Comparison of ENCODE assay signal across 24 cellular contexts in the genomic region with DNA sequence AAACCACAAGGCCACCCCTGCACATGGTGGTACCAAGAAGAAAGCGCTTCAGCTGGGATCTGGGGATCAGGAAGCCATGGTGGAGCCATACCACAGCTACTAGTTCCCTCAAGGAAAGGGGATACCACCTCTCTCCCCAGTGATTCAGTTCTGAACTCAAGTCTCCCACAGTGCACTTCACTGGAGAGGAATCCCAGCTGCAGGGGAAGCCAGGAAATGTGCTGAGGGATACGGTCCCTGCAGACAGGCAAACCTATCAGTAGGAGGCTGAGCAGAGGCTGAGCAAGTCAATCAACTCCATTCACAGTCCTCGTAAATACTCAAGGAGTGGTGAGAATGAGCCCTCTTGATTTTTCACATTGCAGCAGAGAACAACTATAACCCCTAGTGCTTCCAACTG. TPM values are rescaled to one million over a fixed set of nuclear protein-coding genes. Genes with fewer than 3 reads are reported as not detected.
DNase-seq lines count a peak whose midpoint lies in the region; ATAC-seq and TF ChIP-seq lines count a peak whose summit lies in the region.
"Had no signal": no experiment of that assay in that cellular context is flagged by ENCODE, and none has a peak within 500 bp of the region (broad histone marks: within the 10 kb centered on the region; RNA-seq: fewer than 3 reads in every experiment).

No MANE protein-coding gene starts in this region.

- 75% methylated on average over 3 of the region's 3 CpGs for WGBS in right cardiac atrium

- no peaks in the 10 kb centered on the region for H3K27me3 ChIP-seq in right atrium auricular region
- no peaks in the 10 kb centered on the region for H3K27me3 ChIP-seq in right cardiac atrium (ENCODE audit: control insufficient read depth, insufficient read depth)
- H3K27me3 ChIP-seq in lower lobe of right lung (ENCODE audit: low read depth): no peaks in the 10 kb centered on the region
- H3K27me3 ChIP-seq: BE2C; BLaER1 treated with 17β-estradiol and CSF1 and Interleukin-3, amounts not matched to agents 10 nM and 100 nM had no signal

- H3K4me1 ChIP-seq in right atrium auricular region (no peaks in the 10 kb centered on the region), right cardiac atrium (ENCODE audit: control insufficient read depth, insufficient read depth, low read length) (no peaks in the 10 kb centered on the region), lower lobe of right lung (no peaks in the 10 kb centered on the region)
- H3K4me1 ChIP-seq: A549, BE2C had no signal

- peak; percentile 21 for DNase-seq in right atrium auricular region (ENCODE audit: low spot score)
- no peak for DNase-seq in right cardiac atrium
- peak; percentile 59 for DNase-seq in islet precursor cell
- DNase-seq in putamen (ENCODE audit: low spot score): peak; percentile 30
- no peak for DNase-seq in lower lobe of right lung
- DNase-seq in stimulated activated naive CD4-positive, alpha-beta T cell (lab: John Stamatoyannopoulos, UW): no peak
- DNase-seq: 8988T; ACHN; AML-193; BE2C; CD4-positive, alpha-beta T cell; CD8-positive, alpha-beta memory T cell; DMS 273 treated with DMSO at 0.1 percent for 48 hours; DMS79; EL; GDM1; GM23248; H7; HCEC 1CT had no signal

- intact Hi-C loops in right cardiac atrium (cut with DNase I): no loop called here
- intact Hi-C loops in lower lobe of right lung (cut with DNase I): no loop called here

- peaks cover 26% of the 10 kb centered on the region for H3K36me3 ChIP-seq in right atrium auricular region
- peaks cover 51% of the 10 kb centered on the region for H3K36me3 ChIP-seq in lower lobe of right lung

- H3K4me3 ChIP-seq in right atrium auricular region (no peak overlapping the region), right cardiac atrium (ENCODE audit: low read length) (no peak overlapping the region), lower lobe of right lung (no peak overlapping the region)
- H3K4me3 ChIP-seq: A549; BLaER1 treated with 17β-estradiol and CSF1 and Interleukin-3, amounts not matched to agents 10 nM and 100 nM; GM12878; GM23248 had no signal

- no peaks in the 10 kb centered on the region for H3K9me3 ChIP-seq in right atrium auricular region
- H3K9me3 ChIP-seq in right cardiac atrium (ENCODE audit: control insufficient read depth, low read length): no peaks in the 10 kb centered on the region
- no peaks in the 10 kb centered on the region for H3K9me3 ChIP-seq in lower lobe of right lung
- H3K9me3 ChIP-seq: A549; BE2C; BLaER1 treated with 17β-estradiol and CSF1 and Interleukin-3, amounts not matched to agents 10 nM and 100 nM had no signal

- TF ChIP-seq CTCF in right atrium auricular region (IDR thresholded peaks at IDR 0.05) (no peak), lower lobe of right lung (IDR thresholded peaks at IDR 0.05) (no peak)

- ATAC-seq in right cardiac atrium: no peak
- no peak for ATAC-seq in lower lobe of right lung
- ATAC-seq: A549, GM12878 had no signal

- H3K27ac ChIP-seq in right atrium auricular region: no peak overlapping the region
- no peak overlapping the region for H3K27ac ChIP-seq in right cardiac atrium (ENCODE audit: low read length)
- no peak overlapping the region for H3K27ac ChIP-seq in lower lobe of right lung
- H3K27ac ChIP-seq: A549; BLaER1 treated with 17β-estradiol and CSF1 and Interleukin-3, amounts not matched to agents 10 nM and 100 nM; GM23248 had no signal

RNA-seq across cellular contexts. Expression of gene TMEM192, which starts 11.0 kb away (rescaled TPM):
- total RNA-seq in right atrium auricular region: 10 to 100 TPM; 13.6 to 14.6 TPM
- 10 to 100 TPM; 15.1 to 23.0 (median 16.3) TPM for total RNA-seq in right cardiac atrium
- polyA plus RNA-seq in right cardiac atrium: 9.4 TPM
- total RNA-seq in lower lobe of right lung: 23.3 TPM

RNA-seq across cellular contexts. Expression of gene TRIM75, which starts 48.0 kb away (rescaled TPM):
- not detected for total RNA-seq in right atrium auricular region
- total RNA-seq in right cardiac atrium: not detected
- not detected for polyA plus RNA-seq in right cardiac atrium
- total RNA-seq in lower lobe of right lung: not detected
- total RNA-seq: CD4-positive, alpha-beta T cell; CD8-positive, alpha-beta memory T cell; GM12878; GM23248; H1; H7 had no signal
- polyA plus RNA-seq: A549; CD14-positive monocyte; CD8-positive, alpha-beta memory T cell; GM12878; GM23248; H1 had no signal

Comparison
In these comparisons a context has a peak if more than half of its experiments do, and no peak if none do; other contexts are left out.
1. DNase-seq: peak in right atrium auricular region (single experiment), islet precursor cell (single experiment) and putamen (single experiment); none in right cardiac atrium (0 of 3), lower lobe of right lung (single experiment) and stimulated activated naive CD4-positive, alpha-beta T cell (0 of 6).